In genomic region chr3:164080208-164080607, GRCh38 we compare ENCODE assay signal across 28 cellular contexts.
DNase-seq lines count a peak whose midpoint lies in the region; ATAC-seq, FAIRE-seq and TF ChIP-seq lines count a peak whose summit lies in the region.
"Had no signal": no experiment of that assay in that cellular context is flagged by ENCODE, and none has a peak within 500 bp of the region (broad histone marks: within the 10 kb centered on the region; RNA-seq: fewer than 3 reads in every experiment).

No MANE protein-coding gene starts in this region.

- 0% methylated on average over 2 of the region's 2 CpGs for WGBS in HepG2 (ENCODE audit: low lambda C conversion rate)
- 75% methylated on average over 2 of the region's 2 CpGs for WGBS in right lobe of liver (ENCODE audit: insufficient coverage, low coverage, low lambda C conversion rate, missing lambda C conversion rate)
- WGBS in IMR-90 (ENCODE audit: extremely low coverage in 2 of 2, insufficient read length in 1 of 2), 2 experiments: 33% methylated on average over 1 of the region's 2 CpGs; no CpG with 5 or more reads in 1 of the 2 experiments

- TF ChIP-seq EP300 in HepG2 (IDR thresholded peaks at IDR 0.05; ENCODE audit: low read depth in 2 of 2, low read length in 2 of 2): no peak
- no peak for TF ChIP-seq EP300 in HepG2 (CRISPR knock-in tag; IDR thresholded peaks at IDR 0.05; ENCODE audit: borderline replicate concordance)

- POLR2A ChIA-PET in HepG2 (lab: Yijun Ruan, JAX) (no interaction called here), IMR-90 (lab: Charles Lee; ENCODE audit: unreplicated experiment) (no interaction called here)

- no peaks in the 10 kb centered on the region for H4K20me1 ChIP-seq in HepG2 (ENCODE audit: insufficient read depth, low read length)
- H4K20me1 ChIP-seq in IMR-90 (ENCODE audit: insufficient read depth, low read length): no peaks in the 10 kb centered on the region
- H4K20me1 ChIP-seq in SU-DHL-6 (ENCODE audit: low read depth, low read length): no peaks in the 10 kb centered on the region
- no peaks in the 10 kb centered on the region for H4K20me1 ChIP-seq in neural progenitor cell (ENCODE audit: low read depth)
- H4K20me1 ChIP-seq: BLaER1 had no signal

- no peak overlapping the region for H2AK5ac ChIP-seq in IMR-90 (ENCODE audit: low read depth, low read length)

- no peak overlapping the region for H3K27ac Mint-ChIP-seq in neural progenitor cell
- no peak overlapping the region for H3K27ac Mint-ChIP-seq in T-helper 2 cell treated with Interferon-gamma antibody and Interleukin-4, amounts not matched to agents 5 μg/mL and 100 μg/mL, for 36 hours
- H3K27ac Mint-ChIP-seq: CD14-positive monocyte; CD4-positive, alpha-beta memory T cell; CD4-positive, CD25-positive, alpha-beta regulatory T cell; CD8-positive, alpha-beta memory T cell had no signal

- FAIRE-seq in HepG2 (lab: Jason Lieb, UNC): no peak
- FAIRE-seq: GM12878, GM12892, GM18507 had no signal

- no peaks in the 10 kb centered on the region for H3K79me2 ChIP-seq in HepG2 (ENCODE audit: insufficient read depth, low read length)
- H3K79me2 ChIP-seq in SU-DHL-6 (ENCODE audit: insufficient read depth, low read length): no peaks in the 10 kb centered on the region
- H3K79me2 ChIP-seq in neural progenitor cell (ENCODE audit: low read depth): no peaks in the 10 kb centered on the region

- no peak overlapping the region for H3K18ac ChIP-seq in IMR-90 (ENCODE audit: low read depth, low read length)

- no peak overlapping the region for H2AK9ac ChIP-seq in IMR-90 (replicated peaks; ENCODE audit: low read depth, low read length, poor library complexity)

- H3K4me3 ChIP-seq in HepG2 (replicated peaks in 1 of 3; ENCODE audit: insufficient read depth in 1 of 3, low read depth in 2 of 3, low read length in 3 of 3) (no peak overlapping the region), right lobe of liver (no peak overlapping the region), IMR-90 (ENCODE audit: insufficient read depth, low read depth, low read length) (no peak overlapping the region), SU-DHL-6 (ENCODE audit: insufficient read depth, low read length, poor library complexity, severe bottlenecking) (no peak overlapping the region), neural progenitor cell (no peak overlapping the region)
- H3K4me3 ChIP-seq: BLaER1, GM12878 had no signal

- H3K9me3 ChIP-seq in HepG2 (ENCODE audit: low read length): peaks cover 32% of the 10 kb centered on the region
- H3K9me3 ChIP-seq in right lobe of liver: no peaks in the 10 kb centered on the region
- H3K9me3 ChIP-seq in IMR-90 (ENCODE audit: control insufficient read depth, insufficient read depth, low read length): peaks cover 2% of the 10 kb centered on the region; the same call in 1 of the 2 replicates
- no peaks in the 10 kb centered on the region; the same call in 1 of the 2 replicates for H3K9me3 ChIP-seq in SU-DHL-6 (ENCODE audit: insufficient read depth, low read length)
- H3K9me3 ChIP-seq in neural progenitor cell (ENCODE audit: low read depth): no peaks in the 10 kb centered on the region
- H3K9me3 ChIP-seq: BE2C, BLaER1 had no signal

- no peak overlapping the region for H3K23ac ChIP-seq in IMR-90 (ENCODE audit: low read depth, low read length)

- no peak for DNase-seq in HepG2 (ENCODE audit: low spot score)
- DNase-seq in right lobe of liver: no peak
- no peak for DNase-seq in IMR-90
- DNase-seq in neural progenitor cell (ENCODE audit: low spot score): no peak
- no peak for DNase-seq in head of caudate nucleus
- DNase-seq in T-helper 2 cell treated with Interferon-gamma antibody and Interleukin-4, amounts not matched to agents 5 μg/mL and 100 μg/mL, for 36 hours (ENCODE audit: low spot score): no peak
- DNase-seq: ACHN; BE2C; C1 segment of cervical spinal cord; CD4-positive, alpha-beta memory T cell; CD4-positive, CD25-positive, alpha-beta regulatory T cell; CD8-positive, alpha-beta memory T cell; COR-L47; DMS 273 treated with DMSO at 0.1 percent for 48 hours; DMS153; DMS53; DMS79; DND-41; EL; GDM1 had no signal

- no peaks in the 10 kb centered on the region for H3K79me1 ChIP-seq in IMR-90 (ENCODE audit: low read depth in 1 of 2, low read length in 2 of 2)

- intact Hi-C loops in HepG2 (cut with micrococcal nuclease; ENCODE audit: unreplicated experiment): no loop called here
- intact Hi-C loops in right lobe of liver (cut with DNase I): no loop called here
- intact Hi-C loops in IMR-90 (cut with micrococcal nuclease): no loop called here
- intact Hi-C loops in head of caudate nucleus (cut with DNase I): no loop called here

- no peaks in the 10 kb centered on the region for H3K9me1 ChIP-seq in IMR-90 (ENCODE audit: insufficient read depth, low read length)

- CTCF ChIA-PET in HepG2 (lab: Yijun Ruan, JAX; ENCODE audit: low intra/inter-chr PET ratio, low total read pairs): no interaction called here
- CTCF ChIA-PET in IMR-90 (lab: Yijun Ruan, JAX): no interaction called here

- no peak overlapping the region for H2BK20ac ChIP-seq in IMR-90 (ENCODE audit: low read depth, low read length)

- no peak overlapping the region for H2AFZ ChIP-seq in HepG2 (ENCODE audit: low read length)
- H2AFZ ChIP-seq in IMR-90 (replicated peaks; ENCODE audit: low read length, poor library complexity): no peak overlapping the region
- H2AFZ ChIP-seq in SU-DHL-6 (ENCODE audit: low read depth, low read length, severe bottlenecking): peak overlapping the region; percentile 47
- H2AFZ ChIP-seq in neural progenitor cell (replicated peaks): peak overlapping the region; percentile 5

- H3K27me3 ChIP-seq in HepG2 (ENCODE audit: control insufficient read depth in 1 of 2, insufficient read depth in 2 of 2, low read length in 2 of 2) (no peaks in the 10 kb centered on the region), right lobe of liver (no peaks in the 10 kb centered on the region), IMR-90 (ENCODE audit: control insufficient read depth, insufficient read depth, low read length) (no peaks in the 10 kb centered on the region), SU-DHL-6 (ENCODE audit: low read length) (no peaks in the 10 kb centered on the region), neural progenitor cell (no peaks in the 10 kb centered on the region)
- H3K27me3 ChIP-seq: BE2C, BLaER1 had no signal

- H3K27ac ChIP-seq in HepG2 (ENCODE audit: extremely low read length, insufficient read depth, low read length): no peak overlapping the region
- no peak overlapping the region for H3K27ac ChIP-seq in right lobe of liver
- H3K27ac ChIP-seq in IMR-90 (ENCODE audit: insufficient read depth, low read length): no peak overlapping the region
- H3K27ac ChIP-seq in SU-DHL-6 (ENCODE audit: low read depth, low read length): no peak overlapping the region
- no peak overlapping the region for H3K27ac ChIP-seq in neural progenitor cell
- H3K27ac ChIP-seq: 22Rv1, BLaER1 had no signal

- no peak overlapping the region for H2BK15ac ChIP-seq in IMR-90 (ENCODE audit: low read depth, low read length)

- no peak for TF ChIP-seq RAD21 in HepG2 (CRISPR knock-in tag; IDR thresholded peaks at IDR 0.05)
- TF ChIP-seq RAD21 in IMR-90 (IDR thresholded peaks at IDR 0.05; ENCODE audit: low read length): no peak

- H3K4me2 ChIP-seq in HepG2 (ENCODE audit: low read depth, low read length): no peak overlapping the region
- H3K4me2 ChIP-seq in IMR-90 (ENCODE audit: low read depth, low read length): no peak overlapping the region
- H3K4me2 ChIP-seq in SU-DHL-6 (ENCODE audit: low read depth, low read length, poor library complexity, severe bottlenecking): no peak overlapping the region
- H3K4me2 ChIP-seq in neural progenitor cell: no peak overlapping the region
- H3K4me2 ChIP-seq: BLaER1 had no signal

- H3K36me3 Mint-ChIP-seq in neural progenitor cell: no peaks in the 10 kb centered on the region
- no peaks in the 10 kb centered on the region for H3K36me3 Mint-ChIP-seq in T-helper 2 cell treated with Interferon-gamma antibody and Interleukin-4, amounts not matched to agents 5 μg/mL and 100 μg/mL, for 36 hours (ENCODE audit: low read depth)
- H3K36me3 Mint-ChIP-seq: CD14-positive monocyte; CD4-positive, alpha-beta memory T cell; CD4-positive, CD25-positive, alpha-beta regulatory T cell; CD8-positive, alpha-beta memory T cell had no signal

- TF ChIP-seq POLR2A in HepG2 (IDR thresholded peaks at IDR 0.05; ENCODE audit: insufficient read depth in 1 of 2, low read depth in 2 of 2, low read length in 2 of 2) (no peak), right lobe of liver (IDR thresholded peaks at IDR 0.05) (no peak), IMR-90 (IDR thresholded peaks at IDR 0.05; ENCODE audit: low read depth, low read length) (no peak)

- H4K8ac ChIP-seq in IMR-90 (ENCODE audit: low read depth in 2 of 2, low read length in 2 of 2): no peak overlapping the region

- peaks cover 3% of the 10 kb centered on the region for H3K27me3 Mint-ChIP-seq in neural progenitor cell (ENCODE audit: insufficient read depth, low read depth)
- H3K27me3 Mint-ChIP-seq in T-helper 2 cell treated with Interferon-gamma antibody and Interleukin-4, amounts not matched to agents 5 μg/mL and 100 μg/mL, for 36 hours (ENCODE audit: low read depth): no peaks in the 10 kb centered on the region
- H3K27me3 Mint-ChIP-seq: CD4-positive, alpha-beta memory T cell; CD4-positive, CD25-positive, alpha-beta regulatory T cell; CD8-positive, alpha-beta memory T cell had no signal

- no peak overlapping the region for H3K14ac ChIP-seq in IMR-90 (replicated peaks; ENCODE audit: low read depth, low read length)

- H3K4me3 Mint-ChIP-seq in neural progenitor cell: no peak overlapping the region
- no peak overlapping the region for H3K4me3 Mint-ChIP-seq in T-helper 2 cell treated with Interferon-gamma antibody and Interleukin-4, amounts not matched to agents 5 μg/mL and 100 μg/mL, for 36 hours
- H3K4me3 Mint-ChIP-seq: CD14-positive monocyte; CD4-positive, alpha-beta memory T cell; CD4-positive, CD25-positive, alpha-beta regulatory T cell; CD8-positive, alpha-beta memory T cell had no signal

- no peak overlapping the region for H3K4ac ChIP-seq in IMR-90 (ENCODE audit: low read depth, low read length)

- ATAC-seq in HepG2: no peak
- ATAC-seq in right lobe of liver: no peak
- no peak for ATAC-seq in IMR-90 (ENCODE audit: low read depth)
- no peak for ATAC-seq in GM21737 (IDR thresholded peaks at IDR 0.05; ENCODE audit: unreplicated experiment)
- ATAC-seq: GM12878 had no signal

- peaks cover 8% of the 10 kb centered on the region for H3K9me3 Mint-ChIP-seq in neural progenitor cell
- peaks cover 14% of the 10 kb centered on the region for H3K9me3 Mint-ChIP-seq in T-helper 2 cell treated with Interferon-gamma antibody and Interleukin-4, amounts not matched to agents 5 μg/mL and 100 μg/mL, for 36 hours

- no peak overlapping the region for H3K56ac ChIP-seq in IMR-90 (ENCODE audit: extremely low read depth, insufficient read depth, low read length)

- H2BK5ac ChIP-seq in IMR-90 (ENCODE audit: low read depth, low read length, poor library complexity, severe bottlenecking): no peak overlapping the region

- H3K9me2 ChIP-seq in SU-DHL-6 (replicated peaks; ENCODE audit: insufficient read depth, low read length): no peaks in the 10 kb centered on the region

- H4K5ac ChIP-seq in IMR-90 (ENCODE audit: low read depth, low read length): no peak overlapping the region

- H3K9ac ChIP-seq in HepG2 (ENCODE audit: insufficient read depth, low read depth, low read length): no peak overlapping the region
- no peak overlapping the region for H3K9ac ChIP-seq in IMR-90 (ENCODE audit: low read depth, low read length)
- H3K9ac ChIP-seq in SU-DHL-6 (ENCODE audit: low read length): no peak overlapping the region
- no peak overlapping the region for H3K9ac ChIP-seq in neural progenitor cell
- H3K9ac ChIP-seq: BLaER1 had no signal

- H3K4me1 Mint-ChIP-seq in neural progenitor cell: no peaks in the 10 kb centered on the region
- H3K4me1 Mint-ChIP-seq in T-helper 2 cell treated with Interferon-gamma antibody and Interleukin-4, amounts not matched to agents 5 μg/mL and 100 μg/mL, for 36 hours (ENCODE audit: low read depth): no peaks in the 10 kb centered on the region
- H3K4me1 Mint-ChIP-seq: CD14-positive monocyte; CD4-positive, alpha-beta memory T cell; CD4-positive, CD25-positive, alpha-beta regulatory T cell; CD8-positive, alpha-beta memory T cell had no signal

- H3F3A ChIP-seq in SU-DHL-6 (ENCODE audit: insufficient read depth) (no peaks in the 10 kb centered on the region), neural progenitor cell (ENCODE audit: low read depth) (no peaks in the 10 kb centered on the region)

- dilution Hi-C loops in IMR-90 (cut with HindIII; ENCODE audit: low sequenced_read_pairs, unreplicated experiment): no loop called here

- H3K4me1 ChIP-seq in HepG2 (ENCODE audit: insufficient read depth, low read length) (no peaks in the 10 kb centered on the region), right lobe of liver (no peaks in the 10 kb centered on the region), IMR-90 (ENCODE audit: control insufficient read depth, insufficient read depth, low read length) (no peaks in the 10 kb centered on the region), neural progenitor cell (no peaks in the 10 kb centered on the region)
- H3K4me1 ChIP-seq: BE2C, BLaER1 had no signal

- BruUV-seq in HepG2 (replicated peaks; lab: Mats Ljungman, UMichigan) (no TSS peak), IMR-90 (replicated peaks; lab: Mats Ljungman, UMichigan) (no TSS peak)

- no peak overlapping the region for H4K91ac ChIP-seq in IMR-90 (ENCODE audit: insufficient read depth, low read depth, low read length)

- TF ChIP-seq CTCF in HepG2 (CRISPR knock-in tag; IDR thresholded peaks at IDR 0.05): no peak
- TF ChIP-seq CTCF in right lobe of liver (IDR thresholded peaks at IDR 0.05): no peak
- TF ChIP-seq CTCF in IMR-90 (conservative IDR thresholded peaks at IDR 0.05; ENCODE audit: low read depth, low read length): no peak
- TF ChIP-seq CTCF in SU-DHL-6 (IDR thresholded peaks at IDR 0.05; ENCODE audit: insufficient read depth, low read length, poor library complexity, severe bottlenecking): no peak
- no peak for TF ChIP-seq CTCF in neural progenitor cell (IDR thresholded peaks at IDR 0.05)

- no peaks in the 10 kb centered on the region for H3K36me3 ChIP-seq in HepG2 (replicated peaks in 1 of 2; ENCODE audit: control insufficient read depth in 1 of 2, insufficient read depth in 2 of 2, low read length in 2 of 2)
- H3K36me3 ChIP-seq in right lobe of liver: no peaks in the 10 kb centered on the region
- H3K36me3 ChIP-seq in IMR-90 (ENCODE audit: control insufficient read depth, insufficient read depth, low read length): no peaks in the 10 kb centered on the region
- H3K36me3 ChIP-seq in SU-DHL-6 (ENCODE audit: low read length): no peaks in the 10 kb centered on the region
- no peaks in the 10 kb centered on the region for H3K36me3 ChIP-seq in neural progenitor cell
- H3K36me3 ChIP-seq: BE2C, BLaER1 had no signal

- in situ Hi-C loops in HepG2 (cut with HindIII; ENCODE audit: extremely low pct_ligation_motif_present, low pct_unique_long_range_greater_than_20kb): no loop called here
- in situ Hi-C loops in IMR-90 (cut with MboI; ENCODE audit: low sequenced_read_pairs): no loop called here

- H2BK120ac ChIP-seq in IMR-90 (ENCODE audit: low read depth, low read length): no peak overlapping the region

Comparison
In these comparisons a context has a peak if more than half of its experiments do, and no peak if none do; other contexts are left out.
1. H2AFZ ChIP-seq: peak in SU-DHL-6 (single experiment) and neural progenitor cell (single experiment); none in HepG2 (single experiment) and IMR-90 (single experiment).